ENCODE assay signal across 11 cellular contexts in genomic region chr15:78640527-78640839, GRCh38. TPM values are rescaled to one million over a fixed set of nuclear protein-coding genes. Genes with fewer than 3 reads are reported as not detected.
A peak's percentile ranks its signal among the peaks of the same experiment; 100 is the strongest.
DNase-seq lines count a peak whose midpoint lies in the region; ATAC-seq and TF ChIP-seq lines count a peak whose summit lies in the region.
"Had no signal": no experiment of that assay in that cellular context is flagged by ENCODE, and none has a peak within 500 bp of the region (broad histone marks: within the 10 kb centered on the region; RNA-seq: fewer than 3 reads in every experiment).

No MANE protein-coding gene starts in this region.

- peaks cover 24% of the 10 kb centered on the region for H3K27me3 Mint-ChIP-seq in activated CD4-positive, alpha-beta T cell treated with anti-CD3 and anti-CD28 coated beads, Interleukin-2, amount 10 ng/mL, durations not matched to agents 24 days and 14 days
- H3K27me3 Mint-ChIP-seq in activated naive CD8-positive, alpha-beta T cell treated with anti-CD3 and anti-CD28 coated beads, Interleukin-2, amount 50 U/mL, for 24 hours: peaks cover 8% of the 10 kb centered on the region

- H3K27ac ChIP-seq in testis: no peak overlapping the region

- peaks cover 8% of the 10 kb centered on the region for H3K27me3 ChIP-seq in kidney epithelial cell (ENCODE audit: control insufficient read depth, insufficient read depth, low read length)
- no peaks in the 10 kb centered on the region for H3K27me3 ChIP-seq in testis

- intact Hi-C loops in activated CD4-positive, alpha-beta T cell treated with anti-CD3 and anti-CD28 coated beads, Interleukin-2, amount 10 ng/mL, durations not matched to agents 24 days and 14 days (cut with micrococcal nuclease): no loop called here
- intact Hi-C loops in testis (cut with DNase I; ENCODE audit: low total_unique reads): no loop called here

- no peak overlapping the region for H3K27ac Mint-ChIP-seq in activated CD4-positive, alpha-beta T cell treated with anti-CD3 and anti-CD28 coated beads, Interleukin-2, amount 10 ng/mL, durations not matched to agents 24 days and 14 days
- H3K27ac Mint-ChIP-seq in activated naive CD8-positive, alpha-beta T cell treated with anti-CD3 and anti-CD28 coated beads, Interleukin-2, amount 50 U/mL, for 24 hours: no peak overlapping the region
- H3K27ac Mint-ChIP-seq: IgD-negative memory B cell had no signal

- in situ Hi-C loops in ACHN (cut with HindIII; ENCODE audit: low pct_ligation_motif_present, low pct_unique_long_range_greater_than_20kb, low sequenced_read_pairs): no loop called here

- H3K9me3 ChIP-seq in testis: no peaks in the 10 kb centered on the region

- no peak for TF ChIP-seq POLR2A in testis (IDR thresholded peaks at IDR 0.05)

- no peaks in the 10 kb centered on the region for H3K36me3 Mint-ChIP-seq in activated CD4-positive, alpha-beta T cell treated with anti-CD3 and anti-CD28 coated beads, Interleukin-2, amount 10 ng/mL, durations not matched to agents 24 days and 14 days (ENCODE audit: low read depth)
- no peaks in the 10 kb centered on the region for H3K36me3 Mint-ChIP-seq in activated naive CD8-positive, alpha-beta T cell treated with anti-CD3 and anti-CD28 coated beads, Interleukin-2, amount 50 U/mL, for 24 hours (ENCODE audit: low read depth)
- H3K36me3 Mint-ChIP-seq: IgD-negative memory B cell had no signal

- H3K36me3 ChIP-seq in kidney epithelial cell (ENCODE audit: control insufficient read depth, insufficient read depth, low read length): no peaks in the 10 kb centered on the region
- no peaks in the 10 kb centered on the region for H3K36me3 ChIP-seq in testis (ENCODE audit: low read depth, missing control alignments)

- H3K9me3 Mint-ChIP-seq in activated CD4-positive, alpha-beta T cell treated with anti-CD3 and anti-CD28 coated beads, Interleukin-2, amount 10 ng/mL, durations not matched to agents 24 days and 14 days: no peaks in the 10 kb centered on the region
- H3K9me3 Mint-ChIP-seq in activated naive CD8-positive, alpha-beta T cell treated with anti-CD3 and anti-CD28 coated beads, Interleukin-2, amount 50 U/mL, for 24 hours: no peaks in the 10 kb centered on the region
- H3K9me3 Mint-ChIP-seq: IgD-negative memory B cell had no signal

- no peak for ATAC-seq in activated naive CD8-positive, alpha-beta T cell treated with anti-CD3 and anti-CD28 coated beads, Interleukin-2, amount 50 U/mL, for 24 hours
- ATAC-seq in HG03342 (IDR thresholded peaks at IDR 0.05; ENCODE audit: unreplicated experiment): no peak

- H3K4me3 ChIP-seq in kidney epithelial cell (ENCODE audit: low read depth, low read length): peak overlapping the region; percentile 43
- peak overlapping the region; percentile 37 to 62 for H3K4me3 ChIP-seq in testis

- no peak for TF ChIP-seq CTCF in kidney epithelial cell (IDR thresholded peaks at IDR 0.05; ENCODE audit: insufficient read depth, low read length, poor library complexity, severe bottlenecking)
- no peak for TF ChIP-seq CTCF in testis (IDR thresholded peaks at IDR 0.05)

- 19 to 24% methylated on average over 5 to 13 of the region's 14 CpGs for WGBS in testis, 2 donors

- peaks cover 7% of the 10 kb centered on the region for H3K4me1 Mint-ChIP-seq in activated CD4-positive, alpha-beta T cell treated with anti-CD3 and anti-CD28 coated beads, Interleukin-2, amount 10 ng/mL, durations not matched to agents 24 days and 14 days
- H3K4me1 Mint-ChIP-seq in activated naive CD8-positive, alpha-beta T cell treated with anti-CD3 and anti-CD28 coated beads, Interleukin-2, amount 50 U/mL, for 24 hours: peaks cover 5% of the 10 kb centered on the region

- peaks cover 4% of the 10 kb centered on the region for H3K4me1 ChIP-seq in testis

- no peak for DNase-seq in activated CD4-positive, alpha-beta T cell treated with anti-CD3 and anti-CD28 coated beads, Interleukin-2, amount 10 ng/mL, durations not matched to agents 24 days and 14 days
- DNase-seq in activated CD4-positive, alpha-beta T cell treated with anti-CD3 and anti-CD28 coated beads for 1 hour: no peak
- no peak for DNase-seq in activated naive CD8-positive, alpha-beta T cell treated with anti-CD3 and anti-CD28 coated beads, Interleukin-2, amount 50 U/mL, for 24 hours
- DNase-seq in kidney epithelial cell (ENCODE audit: low read depth) (no peak), testis (no peak), ACHN (no peak), NCI-H2081 (lab: John Stamatoyannopoulos, UW) (no peak)

- H3K4me3 Mint-ChIP-seq in activated CD4-positive, alpha-beta T cell treated with anti-CD3 and anti-CD28 coated beads, Interleukin-2, amount 10 ng/mL, durations not matched to agents 24 days and 14 days: peak overlapping the region; percentile 51
- H3K4me3 Mint-ChIP-seq in activated naive CD8-positive, alpha-beta T cell treated with anti-CD3 and anti-CD28 coated beads, Interleukin-2, amount 50 U/mL, for 24 hours: peak overlapping the region; percentile 11

RNA-seq across cellular contexts. Expression of gene CHRNB4, which starts 0.5 kb away (rescaled TPM):
- not detected in 2 replicates for total RNA-seq in activated CD4-positive, alpha-beta T cell treated with anti-CD3 and anti-CD28 coated beads, Interleukin-2, amount 10 ng/mL, durations not matched to agents 24 days and 14 days
- total RNA-seq in kidney epithelial cell (1.1 and 1.8 TPM in 2 replicates), testis (1 to 10 TPM; 7.4 to 8.0 TPM)
- polyA plus RNA-seq in testis (ENCODE audit: insufficient read depth, low read depth, low replicate concordance): 13.1 TPM
- total RNA-seq: T-helper 2 cell treated with Interferon-gamma antibody and Interleukin-4, amounts not matched to agents 100 ng/mL and 5 ng/mL, for 36 hours had no signal
- polyA plus RNA-seq: IgD-negative memory B cell had no signal

RNA-seq across cellular contexts. Expression of gene CHRNA3, which starts 19.7 kb away (rescaled TPM):
- total RNA-seq in activated CD4-positive, alpha-beta T cell treated with anti-CD3 and anti-CD28 coated beads, Interleukin-2, amount 10 ng/mL, durations not matched to agents 24 days and 14 days: not detected in 2 replicates
- total RNA-seq in kidney epithelial cell: 0.07 and 0.46 TPM in 2 replicates
- 1 to 10 TPM; 3.1 to 5.7 TPM for total RNA-seq in testis
- 4.5 TPM for polyA plus RNA-seq in testis (ENCODE audit: insufficient read depth, low read depth, low replicate concordance)
- total RNA-seq: renal cortical epithelial cell; T-helper 2 cell treated with Interferon-gamma antibody and Interleukin-4, amounts not matched to agents 100 ng/mL and 5 ng/mL, for 36 hours had no signal
- polyA plus RNA-seq: IgD-negative memory B cell had no signal
